ENCODE assay signal across 16 cellular contexts in the genomic region with DNA sequence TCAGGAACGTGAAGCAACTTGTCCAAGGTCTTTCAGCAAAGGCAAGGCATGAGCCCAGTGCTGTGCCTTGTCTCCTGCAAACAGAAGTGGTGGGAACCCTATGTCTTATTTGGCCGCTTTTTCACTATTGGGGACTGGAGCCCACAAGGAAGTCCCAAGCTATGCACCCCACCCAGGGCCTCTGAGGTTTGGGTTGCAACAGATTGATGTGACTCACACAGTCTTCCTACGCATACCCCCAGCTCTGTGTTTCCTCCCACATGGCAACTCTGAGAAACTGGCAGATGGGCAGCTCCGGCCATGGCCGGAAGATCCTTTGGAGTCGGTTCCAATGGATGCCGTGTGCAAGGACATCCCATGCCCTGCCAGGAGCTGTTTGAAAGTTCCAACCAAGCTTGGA. TPM values are rescaled to one million over a fixed set of nuclear protein-coding genes. Genes with fewer than 3 reads are reported as not detected.
DNase-seq lines count a peak whose midpoint lies in the region; ATAC-seq and TF ChIP-seq lines count a peak whose summit lies in the region.
"Had no signal": no experiment of that assay in that cellular context is flagged by ENCODE, and none has a peak within 500 bp of the region (broad histone marks: within the 10 kb centered on the region; RNA-seq: fewer than 3 reads in every experiment).

No MANE protein-coding gene starts in this region.

- intact Hi-C loops in lower lobe of right lung (cut with DNase I) = no loop called here

- H3K4me3 ChIP-seq in lower lobe of right lung = no peak overlapping the region
- H3K4me3 ChIP-seq: tibial nerve had no signal

- no peaks in the 10 kb centered on the region for H3K4me1 ChIP-seq in lower lobe of right lung
- H3K4me1 ChIP-seq: tibial nerve had no signal

- no peaks in the 10 kb centered on the region for H3K36me3 ChIP-seq in lower lobe of right lung
- H3K36me3 ChIP-seq: brain microvascular endothelial cell, tibial nerve had no signal

- DNase-seq in AG08396 (ENCODE audit: low spot score) = peak; percentile 17
- peak; percentile 77 for DNase-seq in LHCN-M2 (ENCODE audit: low read depth)
- peak; percentile 91 for DNase-seq in cerebellar cortex (ENCODE audit: low spot score)
- peak; percentile 74 for DNase-seq in lower lobe of right lung
- no peak for DNase-seq in ureter (ENCODE audit: low spot score)
- DNase-seq in SHP77 treated with DMSO at 0.1 percent for 48 hours (lab: John Stamatoyannopoulos, UW) = no peak
- DNase-seq: activated CD4-positive, alpha-beta T cell treated with anti-CD3 and anti-CD28 coated beads, Interleukin-2, amount 10 ng/mL, durations not matched to agents 7 days and 5 days; AML-193; brain microvascular endothelial cell; NCI-H1092 treated with DMSO at 0.1 percent for 48 hours had no signal

- no peaks in the 10 kb centered on the region for H3K9me3 ChIP-seq in lower lobe of right lung
- H3K9me3 ChIP-seq: tibial nerve had no signal

- ATAC-seq in lower lobe of right lung = peak; percentile 84 to 91
- no peak for ATAC-seq in HG02885 (IDR thresholded peaks at IDR 0.05; ENCODE audit: poor library complexity, unreplicated experiment)
- ATAC-seq in HG03095 (IDR thresholded peaks at IDR 0.05; ENCODE audit: unreplicated experiment) = no peak
- ATAC-seq: sciatic nerve, T-cell had no signal

- H3K27me3 ChIP-seq in lower lobe of right lung (ENCODE audit: low read depth) = no peaks in the 10 kb centered on the region
- H3K27me3 ChIP-seq: brain microvascular endothelial cell, tibial nerve had no signal

- no peak for TF ChIP-seq CTCF in lower lobe of right lung (IDR thresholded peaks at IDR 0.05)

- H3K27ac ChIP-seq in lower lobe of right lung = no peak overlapping the region
- H3K27ac ChIP-seq: brain microvascular endothelial cell, epithelial cell of prostate, tibial nerve had no signal

RNA-seq across cellular contexts. Expression of a gene that starts 28.3 kb away (rescaled TPM):
- 15.4 and 17.1 TPM in 2 replicates for total RNA-seq in LHCN-M2 (2014; rRNA removed)
- polyA plus RNA-seq in LHCN-M2 (2012) = 8.9 TPM
- 25.6 TPM for total RNA-seq in lower lobe of right lung
- total RNA-seq in ureter = 5.2 TPM
- total RNA-seq: activated CD4-positive, alpha-beta T cell treated with anti-CD3 and anti-CD28 coated beads, Interleukin-2, amount 10 ng/mL, durations not matched to agents 7 days and 5 days had no signal

Comparison
In these comparisons a context has a peak if more than half of its experiments do, and no peak if none do; other contexts are left out.
1. DNase-seq: peak in AG08396 (single experiment), LHCN-M2 (single experiment), cerebellar cortex (single experiment) and lower lobe of right lung (single experiment); none in ureter (single experiment) and SHP77 treated with DMSO at 0.1 percent for 48 hours (single experiment).
2. ATAC-seq: peak in lower lobe of right lung (2 of 2); none in HG02885 (single experiment) and HG03095 (single experiment).